In genomic region chr7:17879075-17879661, GRCh38 we compare ENCODE assay signal across 17 cellular contexts.
DNase-seq lines count a peak whose midpoint lies in the region; ATAC-seq, FAIRE-seq and TF ChIP-seq lines count a peak whose summit lies in the region.
"Had no signal": no experiment of that assay in that cellular context is flagged by ENCODE, and none has a peak within 500 bp of the region (broad histone marks: within the 10 kb centered on the region; RNA-seq: fewer than 3 reads in every experiment).

No MANE protein-coding gene starts in this region.

- ATAC-seq in HepG2 (no peak), right lobe of liver (no peak), K562 (no peak), memory B cell (ENCODE audit: low read depth) (no peak)

- H4K20me1 ChIP-seq in HepG2 (ENCODE audit: insufficient read depth, low read length) (no peaks in the 10 kb centered on the region), K562 (replicated peaks; ENCODE audit: control insufficient read depth, insufficient read depth, low read length) (no peaks in the 10 kb centered on the region)

- H3K36me3 Mint-ChIP-seq in memory B cell (peaks cover 12% of the 10 kb centered on the region), CD14-positive monocyte (peaks cover 54 to 60% of the 10 kb centered on the region in 2 donors)

- no peak for TF ChIP-seq EP300 in HepG2 (IDR thresholded peaks at IDR 0.05; ENCODE audit: low read depth in 2 of 2, low read length in 2 of 2)
- TF ChIP-seq EP300 in HepG2 (CRISPR knock-in tag; IDR thresholded peaks at IDR 0.05; ENCODE audit: borderline replicate concordance), result no peak
- no peak for TF ChIP-seq EP300 in K562 (IDR thresholded peaks at IDR 0.05; ENCODE audit: low read length)

- no peaks in the 10 kb centered on the region for H3K9me3 Mint-ChIP-seq in memory B cell
- H3K9me3 Mint-ChIP-seq in CD14-positive monocyte, result no peaks in the 10 kb centered on the region
- H3K9me3 Mint-ChIP-seq: CD4-positive, alpha-beta T cell had no signal

- no peak for FAIRE-seq in HepG2 (lab: Jason Lieb, UNC)
- peak; percentile 54 for FAIRE-seq in K562 (lab: Jason Lieb, UNC)
- FAIRE-seq: D721Med, G401.6, GM12891 had no signal

- no peaks in the 10 kb centered on the region; a peak in 2 of 5 replicates for H3K36me3 ChIP-seq in HepG2 (replicated peaks in 1 of 2; ENCODE audit: control insufficient read depth in 1 of 2, insufficient read depth in 2 of 2, low read length in 2 of 2)
- peaks cover 0 to 4% (median 1%) of the 10 kb centered on the region in 4 donors for H3K36me3 ChIP-seq in right lobe of liver
- peaks cover 18% of the 10 kb centered on the region; the same call in 1 of the 3 replicates for H3K36me3 ChIP-seq in K562 (ENCODE audit: control insufficient read depth, insufficient read depth, low read length)
- H3K36me3 ChIP-seq: HAP-1 had no signal

- H3K9ac ChIP-seq in HepG2 (ENCODE audit: insufficient read depth, low read depth, low read length), result no peak overlapping the region
- H3K9ac ChIP-seq in K562 (ENCODE audit: insufficient read depth in 1 of 2, low read depth in 2 of 2, low read length in 2 of 2), result no peak overlapping the region
- H3K9ac ChIP-seq: GM23248 had no signal

- in situ Hi-C loops in HepG2 (cut with HindIII; ENCODE audit: extremely low pct_ligation_motif_present, low pct_unique_long_range_greater_than_20kb) (no loop called here), K562 (cut with MboI) (no loop called here)

- no peak overlapping the region for H3K27ac ChIP-seq in HepG2 (ENCODE audit: extremely low read length, insufficient read depth, low read length)
- no peak overlapping the region for H3K27ac ChIP-seq in right lobe of liver
- no peak overlapping the region for H3K27ac ChIP-seq in K562 (ENCODE audit: extremely low read depth, low read depth, low read length)
- H3K27ac ChIP-seq: GM23248 had no signal

- H3K79me2 ChIP-seq in HepG2 (ENCODE audit: insufficient read depth, low read length) (no peaks in the 10 kb centered on the region), K562 (ENCODE audit: control insufficient read depth, insufficient read depth, low read length) (no peaks in the 10 kb centered on the region)

- H3K4me3 ChIP-seq in HepG2 (replicated peaks in 1 of 3; ENCODE audit: insufficient read depth in 1 of 3, low read depth in 2 of 3, low read length in 3 of 3) (no peak overlapping the region), right lobe of liver (no peak overlapping the region), K562 (no peak overlapping the region)
- H3K4me3 ChIP-seq: GM23248, HAP-1 had no signal

- intact Hi-C loops in HepG2 (cut with micrococcal nuclease; ENCODE audit: unreplicated experiment), result no loop called here
- intact Hi-C loops in right lobe of liver (cut with DNase I), result no loop called here
- intact Hi-C loops in K562 (cut with micrococcal nuclease), result no loop called here
- intact Hi-C loops in CD14-positive monocyte (cut with micrococcal nuclease), result no loop called here

- TF ChIP-seq POLR2A in HepG2 (IDR thresholded peaks at IDR 0.05; ENCODE audit: insufficient read depth in 1 of 2, low read depth in 2 of 2, low read length in 2 of 2) (no peak), right lobe of liver (IDR thresholded peaks at IDR 0.05) (no peak), K562 (conservative IDR thresholded peaks at IDR 0.05) (no peak)

- TF ChIP-seq RAD21 in HepG2 (CRISPR knock-in tag; IDR thresholded peaks at IDR 0.05) (no peak), K562 (CRISPR knock-in tag; conservative IDR thresholded peaks at IDR 0.05 in 1 of 2, IDR thresholded peaks at IDR 0.05 in 1 of 2) (no peak)

- no TSS peak for BruUV-seq in HepG2 (replicated peaks; lab: Mats Ljungman, UMichigan)
- BruUV-seq in K562 (replicated peaks; lab: Mats Ljungman, UMichigan), result no TSS peak

- H3K4me1 ChIP-seq in HepG2 (ENCODE audit: insufficient read depth, low read length), result no peaks in the 10 kb centered on the region
- H3K4me1 ChIP-seq in right lobe of liver, result no peaks in the 10 kb centered on the region
- H3K4me1 ChIP-seq in K562 (replicated peaks in 1 of 2; ENCODE audit: control insufficient read depth in 2 of 2, insufficient read depth in 2 of 2, low read length in 2 of 2), result no peaks in the 10 kb centered on the region
- H3K4me1 ChIP-seq: Caco-2 had no signal

- H3K9me3 ChIP-seq in HepG2 (ENCODE audit: low read length), result no peaks in the 10 kb centered on the region
- no peaks in the 10 kb centered on the region for H3K9me3 ChIP-seq in right lobe of liver
- H3K9me3 ChIP-seq in K562 (replicated peaks; ENCODE audit: control insufficient read depth, insufficient read depth, low read depth, low read length), result no peaks in the 10 kb centered on the region
- H3K9me3 ChIP-seq: Caco-2, HAP-1 had no signal

- H3K4me2 ChIP-seq in HepG2 (ENCODE audit: low read depth, low read length) (no peak overlapping the region), K562 (ENCODE audit: insufficient read depth, low read length) (no peak overlapping the region)

- H3K9me1 ChIP-seq in K562 (ENCODE audit: control insufficient read depth, insufficient read depth, low read length), result no peaks in the 10 kb centered on the region

- POLR2A ChIA-PET in HepG2 (lab: Yijun Ruan, JAX), result no interaction called here
- POLR2A ChIA-PET in K562 (lab: Yijun Ruan, JAX), result no interaction called here

- H3K27ac Mint-ChIP-seq in memory B cell (peak overlapping the region; percentile 15), CD14-positive monocyte (no peak overlapping the region)
- H3K27ac Mint-ChIP-seq: B cell; CD4-positive, alpha-beta T cell had no signal

- WGBS in HepG2 (ENCODE audit: low lambda C conversion rate), result 78% methylated on average over 2 of the region's 2 CpGs
- WGBS in right lobe of liver (ENCODE audit: insufficient coverage, low coverage, low lambda C conversion rate, missing lambda C conversion rate), result 53% methylated on average over 2 of the region's 2 CpGs
- WGBS in K562 (ENCODE audit: insufficient coverage, low coverage, missing lambda C conversion rate), result 83% methylated on average over 2 of the region's 2 CpGs

- no peaks in the 10 kb centered on the region for H3K27me3 ChIP-seq in HepG2 (ENCODE audit: control insufficient read depth in 1 of 2, insufficient read depth in 2 of 2, low read length in 2 of 2)
- no peaks in the 10 kb centered on the region for H3K27me3 ChIP-seq in right lobe of liver
- H3K27me3 ChIP-seq in K562 (ENCODE audit: control insufficient read depth in 2 of 2, insufficient read depth in 2 of 2, low read length in 2 of 2), result no peaks in the 10 kb centered on the region

- no peak for DNase-seq in HepG2 (ENCODE audit: low spot score)
- DNase-seq in right lobe of liver, result no peak
- no peak for DNase-seq in K562 (ENCODE audit: extremely low read depth in 1 of 4, low spot score in 3 of 4)
- DNase-seq in memory B cell (ENCODE audit: low spot score in 2 of 2), result no peak
- DNase-seq in CD14-positive monocyte (ENCODE audit: low spot score), result no peak
- DNase-seq in SKM-1 (lab: John Stamatoyannopoulos, UW; ENCODE audit: unreplicated experiment), result no peak
- DNase-seq in SW 1271 (lab: John Stamatoyannopoulos, UW), result no peak
- DNase-seq: 8988T; C1 segment of cervical spinal cord; Caco-2; CD4-positive, alpha-beta T cell; GM23248 had no signal

- no peak overlapping the region for H2AFZ ChIP-seq in HepG2 (ENCODE audit: low read length)
- no peak overlapping the region for H2AFZ ChIP-seq in K562 (ENCODE audit: low read depth, low read length)
- H2AFZ ChIP-seq: GM23248 had no signal

- H3K4me3 Mint-ChIP-seq in memory B cell, result no peak overlapping the region
- H3K4me3 Mint-ChIP-seq in CD14-positive monocyte, result no peak overlapping the region
- H3K4me3 Mint-ChIP-seq: B cell; CD4-positive, alpha-beta T cell had no signal

- CTCF ChIA-PET in HepG2 (lab: Yijun Ruan, JAX; ENCODE audit: low intra/inter-chr PET ratio, low total read pairs) (no interaction called here), K562 (lab: Yijun Ruan, JAX; ENCODE audit: low intra/inter-chr PET ratio) (no interaction called here)

- no peaks in the 10 kb centered on the region for H3K27me3 Mint-ChIP-seq in memory B cell
- H3K27me3 Mint-ChIP-seq in CD14-positive monocyte (ENCODE audit: low read depth in 3 of 3), result no peaks in the 10 kb centered on the region
- H3K27me3 Mint-ChIP-seq: B cell; CD4-positive, alpha-beta T cell had no signal

- no peak for TF ChIP-seq CTCF in HepG2 (CRISPR knock-in tag; IDR thresholded peaks at IDR 0.05)
- TF ChIP-seq CTCF in right lobe of liver (IDR thresholded peaks at IDR 0.05), result no peak
- TF ChIP-seq CTCF in K562 (IDR thresholded peaks at IDR 0.05 in 2 of 3, conservative IDR thresholded peaks at IDR 0.05 in 1 of 3; ENCODE audit: insufficient read depth in 2 of 3, low read depth in 1 of 3, low read length in 3 of 3), result no peak
- no peak for TF ChIP-seq CTCF in CD14-positive monocyte (IDR thresholded peaks at IDR 0.05)

- peaks cover 8% of the 10 kb centered on the region for H3K4me1 Mint-ChIP-seq in memory B cell
- H3K4me1 Mint-ChIP-seq in CD14-positive monocyte, result no peaks in the 10 kb centered on the region
- H3K4me1 Mint-ChIP-seq: B cell had no signal

TF ChIP-seq in HepG2, 621 proteins besides CTCF, POLR2A, EP300 and RAD21:
- TF ChIP-seq KAT2B (IDR thresholded peaks at IDR 0.05; ENCODE audit: borderline replicate concordance, low read depth, low read length) (peak; percentile 93), MXI1 (IDR thresholded peaks at IDR 0.05; ENCODE audit: borderline replicate concordance, low read depth, low read length) (no peak), SOX6 (IDR thresholded peaks at IDR 0.05) (no peak), SOX6 (CRISPR knock-in tag; IDR thresholded peaks at IDR 0.05) (peak; percentile 12; the same call in 1 of the 2 replicates)

TF ChIP-seq in K562, 482 proteins besides CTCF, POLR2A, EP300 and RAD21:
- TF ChIP-seq PTTG1 (tag; IDR thresholded peaks at IDR 0.05; ENCODE audit: low read depth), result no peak

Comparison
In these comparisons a context has a peak if more than half of its experiments do, and no peak if none do; other contexts are left out.
1. Of the 241 proteins assayed by ChIP-seq in both HepG2 and K562: peak only in HepG2: KAT2B; only in K562: none; in both: none; in neither: 239; mixed calls (peak in some experiments, not most) for 1.